Comparison of ENCODE assay signal across 10 cellular contexts in the genomic region with DNA sequence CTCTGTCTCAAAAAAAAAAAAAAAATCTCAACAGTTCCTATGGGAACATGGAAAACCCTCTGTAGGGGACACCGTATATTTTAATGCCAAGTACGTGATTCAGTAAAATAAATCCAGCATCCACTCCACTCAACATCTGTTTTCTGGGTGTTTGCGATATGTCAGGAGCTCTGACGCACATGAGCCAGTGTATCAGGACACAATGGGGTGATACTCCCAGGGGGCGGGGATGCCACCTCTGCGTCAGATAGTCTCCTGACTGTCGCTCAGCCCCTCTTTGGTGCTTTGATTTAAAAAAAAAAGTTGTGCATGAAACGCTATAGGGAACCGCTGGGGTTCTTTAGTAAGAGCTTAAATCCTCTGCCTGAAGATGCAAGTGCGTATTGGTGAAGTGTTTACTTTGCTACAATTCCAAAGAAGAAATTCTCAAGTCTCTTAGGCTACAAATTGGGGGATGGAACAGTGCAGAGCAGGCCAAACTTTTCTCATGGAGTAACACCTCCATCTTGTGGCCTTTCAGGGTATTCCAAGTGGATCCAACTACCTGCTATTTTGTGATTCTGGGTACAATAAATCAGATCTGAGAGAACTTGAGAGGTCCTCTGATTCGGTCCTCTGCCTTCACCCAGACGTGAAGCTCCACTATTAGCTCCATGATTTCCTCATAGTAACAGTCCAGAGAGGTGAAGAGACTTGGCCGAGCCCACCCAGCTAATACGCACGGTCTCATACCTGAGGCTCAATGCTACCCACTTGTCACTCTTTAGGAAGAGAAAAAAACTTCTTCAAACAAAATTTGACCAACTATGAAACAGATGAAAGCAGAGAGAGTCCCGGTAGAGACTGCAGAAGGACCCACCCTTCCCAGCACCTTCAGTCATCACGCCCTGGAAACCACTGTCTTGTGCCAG. TPM values are rescaled to one million over a fixed set of nuclear protein-coding genes. Genes with fewer than 3 reads are reported as not detected.
DNase-seq lines count a peak whose midpoint lies in the region; ATAC-seq, FAIRE-seq and TF ChIP-seq lines count a peak whose summit lies in the region.
"Had no signal": no experiment of that assay in that cellular context is flagged by ENCODE, and none has a peak within 500 bp of the region (broad histone marks: within the 10 kb centered on the region; RNA-seq: fewer than 3 reads in every experiment).

No MANE protein-coding gene starts in this region.

- POLR2A ChIA-PET in A549 (lab: Yijun Ruan, JAX), result interaction anchor here (0.7 to 1.5 kb wide), 3 partner anchors 49 to 505 kb away, joined by 3 to 17 read pairs (median 4); no protein-coding TSS in a partner anchor

- H3K4me3 ChIP-seq in A549 (no peak overlapping the region), WI38 (ENCODE audit: low read depth, low read length) (no peak overlapping the region)

- TF ChIP-seq RAD21 in A549 (conservative IDR thresholded peaks at IDR 0.05 in 1 of 2, IDR thresholded peaks at IDR 0.05 in 1 of 2), result peak; percentile 99

- ATAC-seq in A549 (peak; percentile 91 to 97), HG03039 (IDR thresholded peaks at IDR 0.05; ENCODE audit: unreplicated experiment) (no peak)

- CTCF ChIA-PET in A549 (lab: Yijun Ruan, JAX), result interaction anchor here (0.6 to 13.3 kb wide), 125 partner anchors 9 to 1875 kb away, joined by 3 to 522 read pairs (median 4); a partner anchor contains a TSS

- DNase-seq in A549 (ENCODE audit: low read depth in 1 of 2, low spot score in 1 of 2) (peak; percentile 91 to 96), NCI-H1417 (lab: John Stamatoyannopoulos, UW) (peak; percentile 30 to 82 (median 68)), glomerular visceral epithelial cell (ENCODE audit: extremely low spot score) (peak; percentile 79), renal cortical epithelial cell (ENCODE audit: low read depth) (peak; percentile 87), GF-D8 (lab: John Stamatoyannopoulos, UW) (no peak)

- TF ChIP-seq CTCF in A549 (IDR thresholded peaks at IDR 0.05), result peak; percentile 98
- peak; percentile 66 for TF ChIP-seq CTCF in WI38 (IDR thresholded peaks at IDR 0.05; ENCODE audit: low read depth, low read length)

- peak; percentile 95 to 97 for TF ChIP-seq EP300 in A549 (IDR thresholded peaks at IDR 0.05)

- peaks cover 14% of the 10 kb centered on the region; the same call in 1 of the 3 replicates for H3K9me3 ChIP-seq in A549

- TF ChIP-seq POLR2A in A549 (IDR thresholded peaks at IDR 0.05; ENCODE audit: low read length), result no peak

- WGBS in A549 (ENCODE audit: missing lambda C conversion rate), result 38% methylated on average over 17 of the region's 17 CpGs

- peak overlapping the region; percentile 47 for H3K4me2 ChIP-seq in A549

- peaks cover 45% of the 10 kb centered on the region for H3K4me1 ChIP-seq in A549

- peak overlapping the region; percentile 84 for H3K27ac ChIP-seq in A549
- H3K27ac ChIP-seq: epithelial cell of prostate had no signal

- peak; percentile 67 for FAIRE-seq in A549 (lab: Jason Lieb, UNC)
- peak; percentile 68 for FAIRE-seq in G401.6 (lab: Jason Lieb, UNC)

TF ChIP-seq in A549, 52 proteins besides CTCF, POLR2A, EP300 and RAD21 (continues in another document):
- TF ChIP-seq RNF2 (IDR thresholded peaks at IDR 0.05; ENCODE audit: borderline replicate concordance, low read depth), result no peak
- no peak for TF ChIP-seq SREBF2 (IDR thresholded peaks at IDR 0.05)
- TF ChIP-seq, protein P1, sequence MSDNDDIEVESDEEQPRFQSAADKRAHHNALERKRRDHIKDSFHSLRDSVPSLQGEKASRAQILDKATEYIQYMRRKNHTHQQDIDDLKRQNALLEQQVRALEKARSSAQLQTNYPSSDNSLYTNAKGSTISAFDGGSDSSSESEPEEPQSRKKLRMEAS (IDR thresholded peaks at IDR 0.05), result peak; percentile 70
- no peak for TF ChIP-seq RCOR1 (IDR thresholded peaks at IDR 0.05; ENCODE audit: low read depth, low read length)
- TF ChIP-seq, protein P2, sequence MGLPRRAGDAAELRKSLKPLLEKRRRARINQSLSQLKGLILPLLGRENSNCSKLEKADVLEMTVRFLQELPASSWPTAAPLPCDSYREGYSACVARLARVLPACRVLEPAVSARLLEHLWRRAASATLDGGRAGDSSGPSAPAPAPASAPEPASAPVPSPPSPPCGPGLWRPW (IDR thresholded peaks at IDR 0.05), result no peak
- TF ChIP-seq FOSB (CRISPR knock-in tag; IDR thresholded peaks at IDR 0.05), result no peak
- peak; percentile 47 for TF ChIP-seq FOSL2 (IDR thresholded peaks at IDR 0.05)
- TF ChIP-seq FOSL2 (CRISPR knock-in tag; IDR thresholded peaks at IDR 0.05), result peak; percentile 83
- no peak for TF ChIP-seq ZSCAN20 (CRISPR knock-in tag; IDR thresholded peaks at IDR 0.05)
- no peak for TF ChIP-seq HOXB13 (CRISPR knock-in tag; IDR thresholded peaks at IDR 0.05; ENCODE audit: low read depth)
- TF ChIP-seq JUNB (IDR thresholded peaks at IDR 0.05), result peak; percentile 91
- no peak; the same call in 1 of the 2 replicates for TF ChIP-seq FOXS1 (CRISPR knock-in tag; IDR thresholded peaks at IDR 0.05)
- 0 out of 2 replicates have a peak, but pooled peaks have one; percentile 31 for TF ChIP-seq HOXA7 (CRISPR knock-in tag; IDR thresholded peaks at IDR 0.05)
- TF ChIP-seq TP53 (CRISPR knock-in tag; IDR thresholded peaks at IDR 0.05), result no peak
- TF ChIP-seq HOXB5 (CRISPR knock-in tag; IDR thresholded peaks at IDR 0.05), result no peak
- no peak for TF ChIP-seq KDM5A (IDR thresholded peaks at IDR 0.05)
- TF ChIP-seq, protein P3, sequence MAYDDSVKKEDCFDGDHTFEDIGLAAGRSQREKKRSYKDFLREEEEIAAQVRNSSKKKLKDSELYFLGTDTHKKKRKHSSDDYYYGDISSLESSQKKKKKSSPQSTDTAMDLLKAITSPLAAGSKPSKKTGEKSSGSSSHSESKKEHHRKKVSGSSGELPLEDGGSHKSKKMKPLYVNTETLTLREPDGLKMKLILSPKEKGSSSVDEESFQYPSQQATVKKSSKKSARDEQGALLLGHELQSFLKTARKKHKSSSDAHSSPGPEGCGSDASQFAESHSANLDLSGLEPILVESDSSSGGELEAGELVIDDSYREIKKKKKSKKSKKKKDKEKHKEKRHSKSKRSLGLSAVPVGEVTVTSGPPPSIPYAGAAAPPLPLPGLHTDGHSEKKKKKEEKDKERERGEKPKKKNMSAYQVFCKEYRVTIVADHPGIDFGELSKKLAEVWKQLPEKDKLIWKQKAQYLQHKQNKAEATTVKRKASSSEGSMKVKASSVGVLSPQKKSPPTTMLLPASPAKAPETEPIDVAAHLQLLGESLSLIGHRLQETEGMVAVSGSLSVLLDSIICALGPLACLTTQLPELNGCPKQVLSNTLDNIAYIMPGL (CRISPR knock-in tag; IDR thresholded peaks at IDR 0.05; ENCODE audit: borderline replicate concordance), result no peak
- peak; percentile 69; the same call in 1 of the 2 replicates for TF ChIP-seq RARB (CRISPR knock-in tag; IDR thresholded peaks at IDR 0.05)
- no peak for TF ChIP-seq RFX5 (IDR thresholded peaks at IDR 0.05)
- no peak for TF ChIP-seq MYC (IDR thresholded peaks at IDR 0.05; ENCODE audit: borderline replicate concordance, low read length)
- peak in 1 of 2 experiments; percentile 47; a peak in 2 of 4 replicates for TF ChIP-seq CEBPB (IDR thresholded peaks at IDR 0.05)
- TF ChIP-seq CHD2 (IDR thresholded peaks at IDR 0.05; ENCODE audit: low read length, partially characterized antibody), result peak; percentile 53
- no peak for TF ChIP-seq HDAC2 (IDR thresholded peaks at IDR 0.05)
- no peak for TF ChIP-seq EHF (CRISPR knock-in tag; IDR thresholded peaks at IDR 0.05)
- TF ChIP-seq CBX2 (IDR thresholded peaks at IDR 0.05; ENCODE audit: borderline replicate concordance, low read depth), result no peak
- TF ChIP-seq NR3C1 (IDR thresholded peaks at IDR 0.05), result no peak
- no peak for TF ChIP-seq PHF8 (IDR thresholded peaks at IDR 0.05; ENCODE audit: borderline replicate concordance, low read depth)
- TF ChIP-seq JUN (IDR thresholded peaks at IDR 0.05), result peak; percentile 84 to 94; a peak in 4 of 5 replicates
- peak; percentile 98 for TF ChIP-seq SMC3 (IDR thresholded peaks at IDR 0.05)
- TF ChIP-seq, protein P4, sequence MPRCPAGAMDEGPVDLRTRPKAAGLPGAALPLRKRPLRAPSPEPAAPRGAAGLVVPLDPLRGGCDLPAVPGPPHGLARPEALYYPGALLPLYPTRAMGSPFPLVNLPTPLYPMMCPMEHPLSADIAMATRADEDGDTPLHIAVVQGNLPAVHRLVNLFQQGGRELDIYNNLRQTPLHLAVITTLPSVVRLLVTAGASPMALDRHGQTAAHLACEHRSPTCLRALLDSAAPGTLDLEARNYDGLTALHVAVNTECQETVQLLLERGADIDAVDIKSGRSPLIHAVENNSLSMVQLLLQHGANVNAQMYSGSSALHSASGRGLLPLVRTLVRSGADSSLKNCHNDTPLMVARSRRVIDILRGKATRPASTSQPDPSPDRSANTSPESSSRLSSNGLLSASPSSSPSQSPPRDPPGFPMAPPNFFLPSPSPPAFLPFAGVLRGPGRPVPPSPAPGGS (IDR thresholded peaks at IDR 0.05), result peak; percentile 68; the same call in 1 of the 3 replicates
- no peak for TF ChIP-seq EHMT2 (IDR thresholded peaks at IDR 0.05; ENCODE audit: low read depth)
- TF ChIP-seq, protein P5, sequence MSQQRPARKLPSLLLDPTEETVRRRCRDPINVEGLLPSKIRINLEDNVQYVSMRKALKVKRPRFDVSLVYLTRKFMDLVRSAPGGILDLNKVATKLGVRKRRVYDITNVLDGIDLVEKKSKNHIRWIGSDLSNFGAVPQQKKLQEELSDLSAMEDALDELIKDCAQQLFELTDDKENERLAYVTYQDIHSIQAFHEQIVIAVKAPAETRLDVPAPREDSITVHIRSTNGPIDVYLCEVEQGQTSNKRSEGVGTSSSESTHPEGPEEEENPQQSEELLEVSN (IDR thresholded peaks at IDR 0.05; ENCODE audit: borderline replicate concordance, low read depth), result no peak
- TF ChIP-seq ZNF302 (CRISPR knock-in tag; IDR thresholded peaks at IDR 0.05), result no peak
- TF ChIP-seq TFCP2L1 (CRISPR knock-in tag; IDR thresholded peaks at IDR 0.05), result no peak
- no peak for TF ChIP-seq MAZ (IDR thresholded peaks at IDR 0.05; ENCODE audit: borderline replicate concordance, low read depth, low read length)
- no peak for TF ChIP-seq NFE2L2 (conservative IDR thresholded peaks at IDR 0.05; ENCODE audit: low read length)
- TF ChIP-seq KDM1A (IDR thresholded peaks at IDR 0.05; ENCODE audit: low read depth), result no peak
- TF ChIP-seq ZFP36 (IDR thresholded peaks at IDR 0.05; ENCODE audit: borderline replicate concordance, partially characterized antibody), result no peak

RNA-seq across cellular contexts. Expression of a gene that starts 9.3 kb away (rescaled TPM):
- polyA plus RNA-seq in A549 (2011; rRNA removed), result 0.71 and 0.79 TPM in 2 replicates
- polyA plus RNA-seq in A549 (2012; cell fraction: cytosol; rRNA removed), result 0.23 and 0.34 TPM in 2 replicates
- polyA plus RNA-seq in A549 (2012; cell fraction: nucleus; rRNA removed), result 2.4 and 3.3 TPM in 2 replicates
- polyA plus RNA-seq in A549 (2017; fragmentation: RNase III; extraction: RNeasy Plus Mini Kit Qiagen cat#74134 plus additional on column Dnase treatment), result 0.13 to 0.28 TPM (median 0.17 TPM) in 3 replicates
- 1.6 and 3.1 TPM in 2 replicates for polyA minus RNA-seq in A549 (2011; rRNA and poly(A)+ RNA removed)
- 0.45 TPM in 1 of 2 replicates, not detected in the other for total RNA-seq in renal cortical epithelial cell
- total RNA-seq: subcutaneous adipose tissue had no signal
